19 cellular contexts compared by ENCODE assay signal in genomic region chr3:180630360-180630759, GRCh38. TPM values are rescaled to one million over a fixed set of nuclear protein-coding genes. Genes with fewer than 3 reads are reported as not detected.
"Had no signal": no experiment of that assay in that cellular context is flagged by ENCODE, and none has a peak within 500 bp of the region (broad histone marks: within the 10 kb centered on the region; RNA-seq: fewer than 3 reads in every experiment).

No MANE protein-coding gene starts in this region.

- ATAC-seq: activated CD8-positive, alpha-beta memory T cell treated with anti-CD3 and anti-CD28 coated beads, Interleukin-2, amount 10 ng/mL, durations not matched to agents 7 days and 5 days had no signal

- H3K36me3 ChIP-seq: adrenal gland, esophagus muscularis mucosa, right atrium auricular region, upper lobe of left lung had no signal

- H3K27ac Mint-ChIP-seq: activated CD8-positive, alpha-beta memory T cell treated with anti-CD3 and anti-CD28 coated beads, Interleukin-2, amount 10 ng/mL, durations not matched to agents 7 days and 5 days; nephron; T-helper 2 cell treated with Interferon-gamma antibody and Interleukin-4, amounts not matched to agents 5 μg/mL and 100 μg/mL, for 36 hours had no signal

- H3K9me3 Mint-ChIP-seq: nephron had no signal

- DNase-seq: activated CD8-positive, alpha-beta memory T cell treated with anti-CD3 and anti-CD28 coated beads, Interleukin-2, amount 10 ng/mL, durations not matched to agents 7 days and 5 days; activated T-cell treated with anti-CD3 and anti-CD28 coated beads, Interleukin-2, amount 50 U/mL, for 48 hours; adrenal gland; kidney glomerular epithelial cell; nucleus accumbens; posterior cingulate gyrus; stimulated activated CD4-positive, alpha-beta T cell treated with anti-CD3 and anti-CD28 coated beads, Interleukin-15, amount 100 ng/mL, for 24 hours; stimulated activated CD4-positive, alpha-beta T cell treated with anti-CD3 and anti-CD28 coated beads, Interleukin-4, amount 100 ng/mL, for 1 hour; stimulated activated naive CD4-positive, alpha-beta T cell treated with Interleukin-2 at 50 U/mL for 16 hours; upper lobe of left lung had no signal

- H3K4me1 ChIP-seq: adrenal gland, esophagus muscularis mucosa, right atrium auricular region, upper lobe of left lung had no signal

- FAIRE-seq: colon, endometrium had no signal

- H3K9me3 ChIP-seq: adrenal gland, esophagus muscularis mucosa, right atrium auricular region, upper lobe of left lung had no signal

- H3K27me3 ChIP-seq: adrenal gland, right atrium auricular region, upper lobe of left lung had no signal

- H3K4me3 Mint-ChIP-seq: activated CD8-positive, alpha-beta memory T cell treated with anti-CD3 and anti-CD28 coated beads, Interleukin-2, amount 10 ng/mL, durations not matched to agents 7 days and 5 days; nephron; T-helper 2 cell treated with Interferon-gamma antibody and Interleukin-4, amounts not matched to agents 5 μg/mL and 100 μg/mL, for 36 hours had no signal

- H3K27ac ChIP-seq: adrenal gland, esophagus muscularis mucosa, right atrium auricular region, upper lobe of left lung had no signal

- H3K4me1 Mint-ChIP-seq: nephron had no signal

- H3K4me3 ChIP-seq: adrenal gland, esophagus muscularis mucosa, right atrium auricular region, upper lobe of left lung had no signal

RNA-seq across cellular contexts. Expression of gene CCDC39, which starts 48.9 kb away (rescaled TPM):
- total RNA-seq: activated CD8-positive, alpha-beta memory T cell treated with anti-CD3 and anti-CD28 coated beads, Interleukin-2, amount 10 ng/mL, durations not matched to agents 7 days and 5 days; cardiac septum; right atrium auricular region; SK-MEL-5; skeletal muscle tissue had no signal
